Comparison of ENCODE assay signal across 12 cellular contexts in genomic region chr3:14462738-14463137, GRCh38.
A peak's percentile ranks its signal among the peaks of the same experiment; 100 is the strongest.
DNase-seq lines count a peak whose midpoint lies in the region; ATAC-seq and TF ChIP-seq lines count a peak whose summit lies in the region.
"Had no signal": no experiment of that assay in that cellular context is flagged by ENCODE, and none has a peak within 500 bp of the region (broad histone marks: within the 10 kb centered on the region; RNA-seq: fewer than 3 reads in every experiment).

No MANE protein-coding gene starts in this region.

- TF ChIP-seq EP300 in Ishikawa (IDR thresholded peaks at IDR 0.05; ENCODE audit: borderline replicate concordance) = no peak

- no peaks in the 10 kb centered on the region for H3K9me3 Mint-ChIP-seq in activated CD8-positive, alpha-beta T cell treated with anti-CD3 and anti-CD28 coated beads for 36 hours
- H3K9me3 Mint-ChIP-seq in activated CD8-positive, alpha-beta T cell treated with anti-CD3 and anti-CD28 coated beads, Interleukin-2, amount 10 ng/mL, durations not matched to agents 7 days and 5 days (ENCODE audit: insufficient read depth) = no peaks in the 10 kb centered on the region
- no peaks in the 10 kb centered on the region for H3K9me3 Mint-ChIP-seq in endothelial cell (ENCODE audit: unreplicated experiment)
- H3K9me3 Mint-ChIP-seq: activated T-cell treated with anti-CD3 and anti-CD28 coated beads, Interleukin-2, amount 50 U/mL, for 4 hours had no signal

- no peak for TF ChIP-seq RAD21 in Ishikawa (IDR thresholded peaks at IDR 0.05; ENCODE audit: low read depth)

- peak; percentile 54 for ATAC-seq in activated CD8-positive, alpha-beta T cell treated with anti-CD3 and anti-CD28 coated beads for 36 hours
- ATAC-seq in activated CD8-positive, alpha-beta T cell treated with anti-CD3 and anti-CD28 coated beads, Interleukin-2, amount 10 ng/mL, durations not matched to agents 7 days and 5 days = no peak
- no peak for ATAC-seq in HG03457 (IDR thresholded peaks at IDR 0.05; ENCODE audit: unreplicated experiment)
- ATAC-seq in GM21529 (IDR thresholded peaks at IDR 0.05; ENCODE audit: unreplicated experiment) = no peak

- H3K4me1 Mint-ChIP-seq in activated CD8-positive, alpha-beta T cell treated with anti-CD3 and anti-CD28 coated beads for 36 hours (ENCODE audit: low read depth) = peaks cover 27% of the 10 kb centered on the region
- peaks cover 12% of the 10 kb centered on the region for H3K4me1 Mint-ChIP-seq in activated CD8-positive, alpha-beta T cell treated with anti-CD3 and anti-CD28 coated beads, Interleukin-2, amount 10 ng/mL, durations not matched to agents 7 days and 5 days (ENCODE audit: low read depth)
- H3K4me1 Mint-ChIP-seq in endothelial cell (ENCODE audit: unreplicated experiment) = peaks cover 23% of the 10 kb centered on the region

- intact Hi-C loops in activated CD8-positive, alpha-beta T cell treated with anti-CD3 and anti-CD28 coated beads for 36 hours (cut with micrococcal nuclease) = loop anchor here (10.0 kb wide), 1 partner anchor 58 kb away; the partner anchor contains the start of gene SLC6A6

- H3K27me3 Mint-ChIP-seq in activated CD8-positive, alpha-beta T cell treated with anti-CD3 and anti-CD28 coated beads for 36 hours = no peaks in the 10 kb centered on the region
- H3K27me3 Mint-ChIP-seq in activated CD8-positive, alpha-beta T cell treated with anti-CD3 and anti-CD28 coated beads, Interleukin-2, amount 10 ng/mL, durations not matched to agents 7 days and 5 days (ENCODE audit: low read depth) = no peaks in the 10 kb centered on the region
- peaks cover 7% of the 10 kb centered on the region for H3K27me3 Mint-ChIP-seq in endothelial cell (ENCODE audit: unreplicated experiment)

- POLR2A ChIA-PET in activated CD8-positive, alpha-beta T cell treated with anti-CD3 and anti-CD28 coated beads for 36 hours (lab: Charles Lee) = interaction anchor here (1.2 kb wide), 1 partner anchor 11 kb away, joined by 3 read pairs; no protein-coding TSS in a partner anchor
- POLR2A ChIA-PET in activated CD8-positive, alpha-beta T cell treated with anti-CD3 and anti-CD28 coated beads, Interleukin-2, amount 10 ng/mL, durations not matched to agents 7 days and 5 days (lab: Charles Lee) = interaction anchor here (2.1 kb wide), 1 partner anchor 61 kb away, joined by 6 read pairs; the partner anchor contains the start of gene SLC6A6

- peak; percentile 43 for DNase-seq in activated CD8-positive, alpha-beta T cell treated with anti-CD3 and anti-CD28 coated beads for 36 hours
- DNase-seq in activated CD8-positive, alpha-beta T cell treated with anti-CD3 and anti-CD28 coated beads, Interleukin-2, amount 10 ng/mL, durations not matched to agents 7 days and 5 days = no peak
- no peak for DNase-seq in endothelial cell (ENCODE audit: low spot score)
- peak in 2 of 3 donors; percentile 8 to 52 for DNase-seq in stimulated activated CD4-positive, alpha-beta T cell treated with anti-CD3 and anti-CD28 coated beads, TNF-alpha, amount 100 ng/mL, for 48 hours (ENCODE audit: low read depth in 3 of 3)
- no peak for DNase-seq in NCI-H2029 treated with DMSO at 0.1 percent for 48 hours (lab: John Stamatoyannopoulos, UW)
- DNase-seq: activated T-cell treated with anti-CD3 and anti-CD28 coated beads, Interleukin-2, amount 50 U/mL, for 4 hours; hippocampal formation; NCI-H2081; Peyer's patch had no signal

- CTCF ChIA-PET in activated CD8-positive, alpha-beta T cell treated with anti-CD3 and anti-CD28 coated beads for 36 hours (lab: Charles Lee) = interaction anchor here (0.9 to 3.2 kb wide), 5 partner anchors 61 to 259 kb away, joined by 3 to 17 read pairs (median 5); partner anchors contain the start of gene SLC6A6
- CTCF ChIA-PET in activated CD8-positive, alpha-beta T cell treated with anti-CD3 and anti-CD28 coated beads, Interleukin-2, amount 10 ng/mL, durations not matched to agents 7 days and 5 days (lab: Charles Lee) = interaction anchor here (0.7 to 3.6 kb wide), 8 partner anchors 27 to 259 kb away, joined by 3 to 22 read pairs (median 6); partner anchors contain the start of gene SLC6A6

- peaks cover 39% of the 10 kb centered on the region for H3K36me3 Mint-ChIP-seq in activated CD8-positive, alpha-beta T cell treated with anti-CD3 and anti-CD28 coated beads for 36 hours (ENCODE audit: low read depth)
- peaks cover 34% of the 10 kb centered on the region for H3K36me3 Mint-ChIP-seq in activated CD8-positive, alpha-beta T cell treated with anti-CD3 and anti-CD28 coated beads, Interleukin-2, amount 10 ng/mL, durations not matched to agents 7 days and 5 days (ENCODE audit: low read depth)
- peaks cover 22% of the 10 kb centered on the region for H3K36me3 Mint-ChIP-seq in endothelial cell (ENCODE audit: low read depth, unreplicated experiment)

- H3K4me3 Mint-ChIP-seq in activated CD8-positive, alpha-beta T cell treated with anti-CD3 and anti-CD28 coated beads for 36 hours = no peak overlapping the region
- H3K4me3 Mint-ChIP-seq in activated CD8-positive, alpha-beta T cell treated with anti-CD3 and anti-CD28 coated beads, Interleukin-2, amount 10 ng/mL, durations not matched to agents 7 days and 5 days = no peak overlapping the region
- no peak overlapping the region for H3K4me3 Mint-ChIP-seq in endothelial cell (ENCODE audit: unreplicated experiment)
- H3K4me3 Mint-ChIP-seq: activated T-cell treated with anti-CD3 and anti-CD28 coated beads, Interleukin-2, amount 50 U/mL, for 4 hours had no signal

- H3K27ac Mint-ChIP-seq in activated CD8-positive, alpha-beta T cell treated with anti-CD3 and anti-CD28 coated beads for 36 hours = peak overlapping the region; percentile 0
- no peak overlapping the region for H3K27ac Mint-ChIP-seq in activated CD8-positive, alpha-beta T cell treated with anti-CD3 and anti-CD28 coated beads, Interleukin-2, amount 10 ng/mL, durations not matched to agents 7 days and 5 days
- H3K27ac Mint-ChIP-seq in endothelial cell (ENCODE audit: unreplicated experiment) = peak overlapping the region; percentile 12

- no peak for TF ChIP-seq CTCF in activated CD8-positive, alpha-beta T cell treated with anti-CD3 and anti-CD28 coated beads for 36 hours (IDR thresholded peaks at IDR 0.05)
- TF ChIP-seq CTCF in endothelial cell (IDR thresholded peaks at IDR 0.05; ENCODE audit: unreplicated experiment) = no peak

TF ChIP-seq in Ishikawa, 13 proteins besides CTCF, POLR2A, EP300 and RAD21:
- TF ChIP-seq TAF1 (IDR thresholded peaks at IDR 0.05; ENCODE audit: low read depth) = peak; percentile 7; the same call in 1 of the 2 replicates
- TF ChIP-seq EGR1 (IDR thresholded peaks at IDR 0.05) = no peak

Comparison
In these comparisons a context has a peak if more than half of its experiments do, and no peak if none do; other contexts are left out.
1. DNase-seq: peak in activated CD8-positive, alpha-beta T cell treated with anti-CD3 and anti-CD28 coated beads for 36 hours (single experiment) and stimulated activated CD4-positive, alpha-beta T cell treated with anti-CD3 and anti-CD28 coated beads, TNF-alpha, amount 100 ng/mL, for 48 hours (2 of 3); none in activated CD8-positive, alpha-beta T cell treated with anti-CD3 and anti-CD28 coated beads, Interleukin-2, amount 10 ng/mL, durations not matched to agents 7 days and 5 days (single experiment), endothelial cell (single experiment) and NCI-H2029 treated with DMSO at 0.1 percent for 48 hours (single experiment).